In genomic region chr19:50046649-50047503, GRCh38 we compare ENCODE assay signal across 8 cellular contexts.
DNase-seq lines count a peak whose midpoint lies in the region; ATAC-seq and TF ChIP-seq lines count a peak whose summit lies in the region.

No MANE protein-coding gene starts in this region.

- DNase-seq in UCSD-AML1 (lab: John Stamatoyannopoulos, UW; ENCODE audit: unreplicated experiment) (peak; percentile 24), cerebellar nuclear complex (lab: John Stamatoyannopoulos, UW) (peak; percentile 23 to 41), middle frontal gyrus (ENCODE audit: extremely low spot score, low spot score) (peak; percentile 48), glomerular visceral epithelial cell (ENCODE audit: extremely low spot score) (no peak)
- peak in 5 of 6 experiments; percentile 36 to 56 (median 45) for DNase-seq in stimulated activated naive CD4-positive, alpha-beta T cell (lab: John Stamatoyannopoulos, UW)

- no peak for ATAC-seq in HG02973 (IDR thresholded peaks at IDR 0.05; ENCODE audit: unreplicated experiment)

- peak; percentile 72 for TF ChIP-seq CTCF in 22Rv1 (IDR thresholded peaks at IDR 0.05)
- peak; percentile 72 for TF ChIP-seq CTCF in GM12873 (IDR thresholded peaks at IDR 0.05; ENCODE audit: insufficient read depth, low read depth, low read length, missing control alignments)

- peak overlapping the region; percentile 87 for H3K27ac ChIP-seq in 22Rv1
